In genomic region chr2:17533546-17533945, GRCh38 we compare ENCODE assay signal across 24 cellular contexts. TPM values are rescaled to one million over a fixed set of nuclear protein-coding genes. Genes with fewer than 3 reads are reported as not detected.
"Had no signal": no experiment of that assay in that cellular context is flagged by ENCODE, and none has a peak within 500 bp of the region (broad histone marks: within the 10 kb centered on the region; RNA-seq: fewer than 3 reads in every experiment).

No MANE protein-coding gene starts in this region.

- H3K36me3 ChIP-seq: stomach, suprapubic skin, thoracic aorta, thyroid gland, tibial artery, tibial nerve, transverse colon, upper lobe of left lung, upper lobe of right lung, uterus, vagina had no signal

- DNase-seq: stimulated activated CD4-positive, alpha-beta T cell treated with anti-CD3 and anti-CD28 coated beads, Interleukin-2, amount 100 ng/mL, for 48 hours; stimulated activated CD4-positive, alpha-beta T cell treated with anti-CD3 and anti-CD28 coated beads, Interleukin-4, amount 100 ng/mL, for 1 hour; stimulated activated CD4-positive, alpha-beta T cell treated with anti-CD3 and anti-CD28 coated beads, Interleukin-4, amount 100 ng/mL, for 24 hours; stimulated activated CD4-positive, alpha-beta T cell treated with anti-CD3 and anti-CD28 coated beads, Interleukin-4, amount 100 ng/mL, for 4 hours; stimulated activated CD8-positive, alpha-beta memory T cell treated with anti-CD3 and anti-CD28 coated beads, Interleukin-4, amount 100 ng/mL, for 48 hours; stimulated activated naive B cell treated with anti-CD40 and anti-IgM and Interleukin-4, amounts not matched to agents 10 μg/mL and 1 μg/mL and 100 μg/mL, for 72 hours; stimulated activated naive CD4-positive, alpha-beta T cell; stimulated activated naive CD4-positive, alpha-beta T cell treated with Interleukin-2 at 50 U/mL for 16 hours; stimulated activated naive CD8-positive, alpha-beta T cell treated with anti-CD3 and anti-CD28 coated beads, Interleukin-15, amount 100 ng/mL, for 72 hours; stimulated activated naive CD8-positive, alpha-beta T cell treated with anti-CD3 and anti-CD28 coated beads, Interleukin-15, Interleukin-2, amounts not matched to agents 100 U/mL and 50 U/mL, for 24 hours; stomach; substantia nigra; testis; thyroid gland; tibial artery; transverse colon; upper lobe of left lung; upper lobe of right lung; uterus had no signal

- H3K27ac ChIP-seq: stomach, suprapubic skin, testis, thoracic aorta, thyroid gland, tibial artery, tibial nerve, transverse colon, upper lobe of left lung, upper lobe of right lung, uterus, vagina had no signal

- H3K27me3 ChIP-seq: testis, thyroid gland, uterus, vagina had no signal

- H3K4me1 ChIP-seq: testis, thyroid gland, uterus, vagina had no signal

- H3K4me3 ChIP-seq: stomach, suprapubic skin, testis, thoracic aorta, thyroid gland, tibial artery, tibial nerve, transverse colon, upper lobe of left lung, upper lobe of right lung, uterus, vagina had no signal

- H3K9me3 ChIP-seq: stomach, suprapubic skin, testis, thoracic aorta, thyroid gland, tibial artery, tibial nerve, transverse colon, upper lobe of left lung, upper lobe of right lung, uterus, vagina had no signal

RNA-seq across cellular contexts. Expression of gene RAD51AP2, which starts 15.3 kb away (rescaled TPM):
- polyA plus RNA-seq: urinary bladder had no signal
